Comparison of ENCODE assay signal across 14 cellular contexts in the genomic region with DNA sequence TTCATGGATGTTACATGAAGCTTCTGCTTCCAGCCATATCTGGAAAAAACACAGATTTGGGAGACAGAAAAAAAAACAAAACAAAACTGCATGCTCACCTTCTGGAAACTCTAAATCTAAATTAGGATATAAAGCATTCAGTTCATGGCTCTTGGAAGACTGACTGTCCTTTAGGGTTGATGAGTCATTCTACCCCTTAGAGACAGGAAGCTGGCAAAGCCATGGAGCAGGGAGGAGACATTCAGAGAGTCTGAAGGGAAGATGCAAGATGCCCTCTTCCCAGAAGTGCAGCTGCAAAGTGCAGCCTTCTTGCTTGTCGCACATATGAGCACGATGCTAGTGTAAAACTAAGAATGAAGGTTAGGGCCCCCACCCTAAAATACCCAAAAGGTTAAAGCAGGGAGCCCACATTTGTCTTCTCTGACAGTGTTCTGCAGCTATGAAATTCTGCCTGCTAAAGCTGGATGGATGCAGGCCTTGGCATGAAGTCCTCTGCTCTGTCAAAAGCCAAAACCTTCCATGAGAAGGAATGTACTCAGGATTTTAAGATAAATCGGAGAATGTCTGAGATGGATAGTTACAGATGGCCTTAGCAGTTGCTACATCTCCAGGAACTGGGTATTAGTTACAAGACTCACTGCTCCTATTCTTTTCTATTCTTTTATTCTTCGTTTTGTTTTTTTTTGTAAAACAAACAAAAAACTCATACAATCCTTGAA.
DNase-seq lines count a peak whose midpoint lies in the region; ATAC-seq, FAIRE-seq and TF ChIP-seq lines count a peak whose summit lies in the region.
"Had no signal": no experiment of that assay in that cellular context is flagged by ENCODE, and none has a peak within 500 bp of the region (broad histone marks: within the 10 kb centered on the region; RNA-seq: fewer than 3 reads in every experiment).

No MANE protein-coding gene starts in this region.

- no peak overlapping the region for H3K4me3 ChIP-seq in A549
- H3K4me3 ChIP-seq: SK-N-MC, thyroid gland had no signal

- no peaks in the 10 kb centered on the region for H3K4me1 Mint-ChIP-seq in type B pancreatic cell (ENCODE audit: unreplicated experiment)

- H3K27ac Mint-ChIP-seq in type B pancreatic cell, result no peak overlapping the region
- H3K27ac Mint-ChIP-seq: activated naive CD4-positive, alpha-beta T cell treated with anti-CD3 and anti-CD28 coated beads for 36 hours had no signal

- no peaks in the 10 kb centered on the region for H3K9me3 Mint-ChIP-seq in type B pancreatic cell
- H3K9me3 Mint-ChIP-seq: activated naive CD4-positive, alpha-beta T cell treated with anti-CD3 and anti-CD28 coated beads for 36 hours had no signal

- TF ChIP-seq CTCF in A549 (IDR thresholded peaks at IDR 0.05) (no peak), type B pancreatic cell (conservative IDR thresholded peaks at IDR 0.05) (no peak)

- H3K4me2 ChIP-seq in A549, result peak overlapping the region; percentile 47

- peak; percentile 65 for FAIRE-seq in A549 (lab: Jason Lieb, UNC)
- FAIRE-seq: islet of Langerhans had no signal

- TF ChIP-seq POLR2A in A549 (IDR thresholded peaks at IDR 0.05; ENCODE audit: low read length), result no peak

- peaks cover 15% of the 10 kb centered on the region for H3K4me1 ChIP-seq in A549

- peaks cover 7% of the 10 kb centered on the region for H3K27me3 Mint-ChIP-seq in type B pancreatic cell

- CTCF ChIA-PET in A549 (lab: Yijun Ruan, JAX), result interaction anchor here (0.6 kb wide), 1 partner anchor 409 kb away, joined by 3 read pairs; no protein-coding TSS in a partner anchor

- TF ChIP-seq RAD21 in A549 (conservative IDR thresholded peaks at IDR 0.05 in 1 of 2, IDR thresholded peaks at IDR 0.05 in 1 of 2), result no peak

- H3K27ac ChIP-seq in A549, result peak overlapping the region in 1 of 2 experiments; percentile 36; a peak in 1 of 6 replicates
- H3K27ac ChIP-seq: SK-N-MC, thyroid gland had no signal

- H3K4me3 Mint-ChIP-seq in type B pancreatic cell, result no peak overlapping the region
- H3K4me3 Mint-ChIP-seq: activated naive CD4-positive, alpha-beta T cell treated with anti-CD3 and anti-CD28 coated beads for 36 hours had no signal

- ATAC-seq in A549, result peak; percentile 66 to 73; a peak in 4 of 6 replicates
- no peak for ATAC-seq in GM21737 (IDR thresholded peaks at IDR 0.05; ENCODE audit: unreplicated experiment)
- ATAC-seq in HG03342 (IDR thresholded peaks at IDR 0.05; ENCODE audit: unreplicated experiment), result no peak

- POLR2A ChIA-PET in A549 (lab: Yijun Ruan, JAX), result no interaction called here

- WGBS in A549 (ENCODE audit: missing lambda C conversion rate), result 89% methylated on average over 4 of the region's 4 CpGs

- no peaks in the 10 kb centered on the region for H3K9me3 ChIP-seq in A549
- H3K9me3 ChIP-seq: thyroid gland had no signal

- peak; percentile 27 to 28 for DNase-seq in A549 (ENCODE audit: low read depth in 1 of 2, low spot score in 1 of 2)
- DNase-seq in HS-27A (ENCODE audit: low read depth), result peak; percentile 40
- peak; percentile 64 for DNase-seq in amniotic epithelial cell (ENCODE audit: low read depth)
- DNase-seq in hepatic stellate cell (ENCODE audit: low spot score), result peak; percentile 55
- no peak for DNase-seq in NCI-H2081 treated with DMSO at 0.1 percent for 48 hours (lab: John Stamatoyannopoulos, UW)
- no peak for DNase-seq in type B pancreatic cell (ENCODE audit: extremely low spot score, unreplicated experiment)
- DNase-seq: activated CD4-positive, alpha-beta T cell treated with anti-CD3 and anti-CD28 coated beads, Interleukin-2, amount 50 U/mL, for 1 hour; activated naive CD4-positive, alpha-beta T cell treated with anti-CD3 and anti-CD28 coated beads for 36 hours; occipital lobe; thyroid gland had no signal

- no peak for TF ChIP-seq EP300 in A549 (IDR thresholded peaks at IDR 0.05)

- H3K36me3 Mint-ChIP-seq in type B pancreatic cell, result no peaks in the 10 kb centered on the region

TF ChIP-seq in A549, 52 proteins besides CTCF, POLR2A, EP300 and RAD21:
- 0 out of 2 replicates have a peak, but pooled peaks have one; percentile 13 for TF ChIP-seq FOSL2 (IDR thresholded peaks at IDR 0.05)
- peak; percentile 66 for TF ChIP-seq FOSL2 (CRISPR knock-in tag; IDR thresholded peaks at IDR 0.05)
- TF ChIP-seq FOSB (CRISPR knock-in tag; IDR thresholded peaks at IDR 0.05), result no peak
TF ChIP-seq in A549: peak in this region for 1.

Comparison
In these comparisons a context has a peak if more than half of its experiments do, and no peak if none do; other contexts are left out.
1. ATAC-seq: peak in A549 (2 of 2); none in GM21737 (single experiment) and HG03342 (single experiment).
2. DNase-seq: peak in A549 (2 of 2), HS-27A (single experiment), amniotic epithelial cell (single experiment) and hepatic stellate cell (single experiment); none in NCI-H2081 treated with DMSO at 0.1 percent for 48 hours (single experiment) and type B pancreatic cell (single experiment).